Comparison of ENCODE assay signal across 1 cellular context in the genomic region with DNA sequence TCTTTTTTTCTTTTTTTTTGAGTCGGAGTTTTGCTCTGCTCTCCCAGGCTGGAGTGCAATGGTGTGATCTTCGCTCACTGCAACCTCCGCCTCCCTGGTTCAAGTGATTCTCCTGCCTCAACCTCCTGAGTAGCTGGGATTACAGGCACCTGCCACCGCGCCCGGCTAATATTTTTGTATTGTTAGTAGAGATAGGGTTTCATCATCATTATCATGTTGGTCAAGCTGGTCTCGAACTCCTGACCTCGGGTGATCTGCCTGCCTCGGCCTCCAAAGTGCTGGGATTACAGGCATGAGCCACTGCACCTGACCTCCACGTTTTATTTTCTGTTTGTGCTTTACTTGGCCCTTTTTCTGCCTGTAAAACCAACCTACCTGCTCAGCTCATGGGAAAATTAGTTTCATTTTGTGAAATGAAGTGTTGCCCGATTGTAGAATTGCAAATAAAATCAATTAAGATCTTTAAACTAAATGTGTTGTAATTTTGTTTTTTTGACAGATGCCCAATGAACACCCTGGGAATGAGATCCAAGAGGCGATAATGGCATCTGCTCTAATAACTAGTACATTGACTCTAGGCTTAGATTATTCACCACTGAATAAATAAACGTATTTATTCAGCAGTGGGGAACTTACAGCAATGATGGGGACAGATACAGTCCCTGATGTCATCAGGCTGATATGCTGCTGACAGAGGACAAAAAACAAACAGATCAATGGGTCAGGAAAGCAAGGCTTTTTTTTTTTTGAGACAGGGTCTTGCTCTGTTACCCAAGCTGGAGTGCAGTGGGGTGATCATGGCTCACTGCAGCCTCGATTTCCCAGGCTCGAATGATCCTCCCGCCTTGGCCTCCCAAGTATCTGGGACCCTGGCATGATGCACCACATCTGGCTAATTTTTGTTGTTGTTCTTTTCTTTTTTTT.
TF ChIP-seq lines count a peak whose summit lies in the region.

No MANE protein-coding gene starts in this region.

TF ChIP-seq in GM23338, 12 proteins besides CTCF, POLR2A, EP300 and RAD21:
- TF ChIP-seq EZH2phosphoT487 (IDR thresholded peaks at IDR 0.05; ENCODE audit: unreplicated experiment), result no peak
- TF ChIP-seq ZNF114 (CRISPR knock-in tag; IDR thresholded peaks at IDR 0.05), result no peak
- no peak for TF ChIP-seq EZH2 (IDR thresholded peaks at IDR 0.05; ENCODE audit: low read depth, unreplicated experiment)
- no peak for TF ChIP-seq POLR2AphosphoS5 (IDR thresholded peaks at IDR 0.05; ENCODE audit: low read depth)
- TF ChIP-seq, protein P1, sequence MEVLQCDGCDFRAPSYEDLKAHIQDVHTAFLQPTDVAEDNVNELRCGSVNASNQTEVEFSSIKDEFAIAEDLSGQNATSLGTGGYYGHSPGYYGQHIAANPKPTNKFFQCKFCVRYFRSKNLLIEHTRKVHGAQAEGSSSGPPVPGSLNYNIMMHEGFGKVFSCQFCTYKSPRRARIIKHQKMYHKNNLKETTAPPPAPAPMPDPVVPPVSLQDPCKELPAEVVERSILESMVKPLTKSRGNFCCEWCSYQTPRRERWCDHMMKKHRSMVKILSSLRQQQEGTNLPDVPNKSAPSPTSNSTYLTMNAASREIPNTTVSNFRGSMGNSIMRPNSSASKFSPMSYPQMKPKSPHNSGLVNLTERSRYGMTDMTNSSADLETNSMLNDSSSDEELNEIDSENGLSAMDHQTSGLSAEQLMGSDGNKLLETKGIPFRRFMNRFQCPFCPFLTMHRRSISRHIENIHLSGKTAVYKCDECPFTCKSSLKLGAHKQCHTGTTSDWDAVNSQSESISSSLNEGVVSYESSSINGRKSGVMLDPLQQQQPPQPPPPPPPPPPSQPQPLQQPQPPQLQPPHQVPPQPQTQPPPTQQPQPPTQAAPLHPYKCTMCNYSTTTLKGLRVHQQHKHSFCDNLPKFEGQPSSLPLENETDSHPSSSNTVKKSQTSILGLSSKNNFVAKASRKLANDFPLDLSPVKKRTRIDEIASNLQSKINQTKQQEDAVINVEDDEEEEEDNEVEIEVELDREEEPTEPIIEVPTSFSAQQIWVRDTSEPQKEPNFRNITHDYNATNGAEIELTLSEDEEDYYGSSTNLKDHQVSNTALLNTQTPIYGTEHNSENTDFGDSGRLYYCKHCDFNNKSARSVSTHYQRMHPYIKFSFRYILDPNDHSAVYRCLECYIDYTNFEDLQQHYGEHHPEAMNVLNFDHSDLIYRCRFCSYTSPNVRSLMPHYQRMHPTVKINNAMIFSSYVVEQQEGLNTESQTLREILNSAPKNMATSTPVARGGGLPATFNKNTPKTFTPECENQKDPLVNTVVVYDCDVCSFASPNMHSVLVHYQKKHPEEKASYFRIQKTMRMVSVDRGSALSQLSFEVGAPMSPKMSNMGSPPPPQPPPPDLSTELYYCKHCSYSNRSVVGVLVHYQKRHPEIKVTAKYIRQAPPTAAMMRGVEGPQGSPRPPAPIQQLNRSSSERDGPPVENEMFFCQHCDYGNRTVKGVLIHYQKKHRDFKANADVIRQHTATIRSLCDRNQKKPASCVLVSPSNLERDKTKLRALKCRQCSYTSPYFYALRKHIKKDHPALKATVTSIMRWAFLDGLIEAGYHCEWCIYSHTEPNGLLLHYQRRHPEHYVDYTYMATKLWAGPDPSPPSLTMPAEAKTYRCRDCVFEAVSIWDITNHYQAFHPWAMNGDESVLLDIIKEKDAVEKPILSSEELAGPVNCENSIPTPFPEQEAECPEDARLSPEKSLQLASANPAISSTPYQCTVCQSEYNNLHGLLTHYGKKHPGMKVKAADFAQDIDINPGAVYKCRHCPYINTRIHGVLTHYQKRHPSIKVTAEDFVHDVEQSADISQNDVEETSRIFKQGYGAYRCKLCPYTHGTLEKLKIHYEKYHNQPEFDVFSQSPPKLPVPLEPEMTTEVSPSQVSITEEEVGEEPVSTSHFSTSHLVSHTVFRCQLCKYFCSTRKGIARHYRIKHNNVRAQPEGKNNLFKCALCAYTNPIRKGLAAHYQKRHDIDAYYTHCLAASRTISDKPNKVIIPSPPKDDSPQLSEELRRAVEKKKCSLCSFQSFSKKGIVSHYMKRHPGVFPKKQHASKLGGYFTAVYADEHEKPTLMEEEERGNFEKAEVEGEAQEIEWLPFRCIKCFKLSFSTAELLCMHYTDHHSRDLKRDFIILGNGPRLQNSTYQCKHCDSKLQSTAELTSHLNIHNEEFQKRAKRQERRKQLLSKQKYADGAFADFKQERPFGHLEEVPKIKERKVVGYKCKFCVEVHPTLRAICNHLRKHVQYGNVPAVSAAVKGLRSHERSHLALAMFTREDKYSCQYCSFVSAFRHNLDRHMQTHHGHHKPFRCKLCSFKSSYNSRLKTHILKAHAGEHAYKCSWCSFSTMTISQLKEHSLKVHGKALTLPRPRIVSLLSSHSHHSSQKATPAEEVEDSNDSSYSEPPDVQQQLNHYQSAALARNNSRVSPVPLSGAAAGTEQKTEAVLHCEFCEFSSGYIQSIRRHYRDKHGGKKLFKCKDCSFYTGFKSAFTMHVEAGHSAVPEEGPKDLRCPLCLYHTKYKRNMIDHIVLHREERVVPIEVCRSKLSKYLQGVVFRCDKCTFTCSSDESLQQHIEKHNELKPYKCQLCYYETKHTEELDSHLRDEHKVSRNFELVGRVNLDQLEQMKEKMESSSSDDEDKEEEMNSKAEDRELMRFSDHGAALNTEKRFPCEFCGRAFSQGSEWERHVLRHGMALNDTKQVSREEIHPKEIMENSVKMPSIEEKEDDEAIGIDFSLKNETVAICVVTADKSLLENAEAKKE (CRISPR knock-in tag; IDR thresholded peaks at IDR 0.05), result no peak
- no peak for TF ChIP-seq ZNF331 (CRISPR knock-in tag; IDR thresholded peaks at IDR 0.05; ENCODE audit: low read depth)
- TF ChIP-seq, protein P2, sequence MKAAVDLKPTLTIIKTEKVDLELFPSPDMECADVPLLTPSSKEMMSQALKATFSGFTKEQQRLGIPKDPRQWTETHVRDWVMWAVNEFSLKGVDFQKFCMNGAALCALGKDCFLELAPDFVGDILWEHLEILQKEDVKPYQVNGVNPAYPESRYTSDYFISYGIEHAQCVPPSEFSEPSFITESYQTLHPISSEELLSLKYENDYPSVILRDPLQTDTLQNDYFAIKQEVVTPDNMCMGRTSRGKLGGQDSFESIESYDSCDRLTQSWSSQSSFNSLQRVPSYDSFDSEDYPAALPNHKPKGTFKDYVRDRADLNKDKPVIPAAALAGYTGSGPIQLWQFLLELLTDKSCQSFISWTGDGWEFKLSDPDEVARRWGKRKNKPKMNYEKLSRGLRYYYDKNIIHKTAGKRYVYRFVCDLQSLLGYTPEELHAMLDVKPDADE (IDR thresholded peaks at IDR 0.05), result no peak
- TF ChIP-seq, protein P3, sequence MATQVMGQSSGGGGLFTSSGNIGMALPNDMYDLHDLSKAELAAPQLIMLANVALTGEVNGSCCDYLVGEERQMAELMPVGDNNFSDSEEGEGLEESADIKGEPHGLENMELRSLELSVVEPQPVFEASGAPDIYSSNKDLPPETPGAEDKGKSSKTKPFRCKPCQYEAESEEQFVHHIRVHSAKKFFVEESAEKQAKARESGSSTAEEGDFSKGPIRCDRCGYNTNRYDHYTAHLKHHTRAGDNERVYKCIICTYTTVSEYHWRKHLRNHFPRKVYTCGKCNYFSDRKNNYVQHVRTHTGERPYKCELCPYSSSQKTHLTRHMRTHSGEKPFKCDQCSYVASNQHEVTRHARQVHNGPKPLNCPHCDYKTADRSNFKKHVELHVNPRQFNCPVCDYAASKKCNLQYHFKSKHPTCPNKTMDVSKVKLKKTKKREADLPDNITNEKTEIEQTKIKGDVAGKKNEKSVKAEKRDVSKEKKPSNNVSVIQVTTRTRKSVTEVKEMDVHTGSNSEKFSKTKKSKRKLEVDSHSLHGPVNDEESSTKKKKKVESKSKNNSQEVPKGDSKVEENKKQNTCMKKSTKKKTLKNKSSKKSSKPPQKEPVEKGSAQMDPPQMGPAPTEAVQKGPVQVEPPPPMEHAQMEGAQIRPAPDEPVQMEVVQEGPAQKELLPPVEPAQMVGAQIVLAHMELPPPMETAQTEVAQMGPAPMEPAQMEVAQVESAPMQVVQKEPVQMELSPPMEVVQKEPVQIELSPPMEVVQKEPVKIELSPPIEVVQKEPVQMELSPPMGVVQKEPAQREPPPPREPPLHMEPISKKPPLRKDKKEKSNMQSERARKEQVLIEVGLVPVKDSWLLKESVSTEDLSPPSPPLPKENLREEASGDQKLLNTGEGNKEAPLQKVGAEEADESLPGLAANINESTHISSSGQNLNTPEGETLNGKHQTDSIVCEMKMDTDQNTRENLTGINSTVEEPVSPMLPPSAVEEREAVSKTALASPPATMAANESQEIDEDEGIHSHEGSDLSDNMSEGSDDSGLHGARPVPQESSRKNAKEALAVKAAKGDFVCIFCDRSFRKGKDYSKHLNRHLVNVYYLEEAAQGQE (IDR thresholded peaks at IDR 0.05; ENCODE audit: unreplicated experiment), result no peak
- no peak for TF ChIP-seq STAT1 (IDR thresholded peaks at IDR 0.05; ENCODE audit: unreplicated experiment)
- no peak for TF ChIP-seq JUNB (IDR thresholded peaks at IDR 0.05; ENCODE audit: unreplicated experiment)
- no peak for TF ChIP-seq NANOG (IDR thresholded peaks at IDR 0.05; ENCODE audit: borderline replicate concordance)
- no peak for TF ChIP-seq CREB1 (CRISPR knock-in tag; IDR thresholded peaks at IDR 0.05; ENCODE audit: low read depth)
